19 cellular contexts compared by ENCODE assay signal in genomic region chr2:46862430-46862829, GRCh38. TPM values are rescaled to one million over a fixed set of nuclear protein-coding genes. Genes with fewer than 3 reads are reported as not detected.
DNase-seq lines count a peak whose midpoint lies in the region; FAIRE-seq and TF ChIP-seq lines count a peak whose summit lies in the region.
"Had no signal": no experiment of that assay in that cellular context is flagged by ENCODE, and none has a peak within 500 bp of the region (broad histone marks: within the 10 kb centered on the region; RNA-seq: fewer than 3 reads in every experiment).

No MANE protein-coding gene starts in this region.

- TF ChIP-seq CTCF in SK-N-SH (IDR thresholded peaks at IDR 0.05) (no peak), keratinocyte (optimal IDR thresholded peaks at IDR 0.05 in 1 of 3, IDR thresholded peaks at IDR 0.05 in 1 of 3, conservative IDR thresholded peaks at IDR 0.05 in 1 of 3; ENCODE audit: extremely low read depth in 1 of 3, insufficient read depth in 2 of 3, low read length in 3 of 3) (no peak), spleen (IDR thresholded peaks at IDR 0.05 in 8 of 11, conservative IDR thresholded peaks at IDR 0.05 in 3 of 11) (no peak)

- dilution Hi-C loops in keratinocyte (cut with MboI; ENCODE audit: extremely low pct_ligation_motif_present, low sequenced_read_pairs) = no loop called here

- H3K4me3 ChIP-seq in SK-N-SH (ENCODE audit: low read depth in 2 of 2, low read length in 1 of 2) (no peak overlapping the region), keratinocyte (ENCODE audit: control insufficient read depth in 2 of 3, extremely low read depth in 1 of 3, insufficient read depth in 2 of 3, low read depth in 1 of 3, low read length in 3 of 3) (no peak overlapping the region), spleen (no peak overlapping the region), SJCRH30 (no peak overlapping the region)

- H3K36me3 ChIP-seq in SK-N-SH (replicated peaks in 1 of 2; ENCODE audit: control insufficient read depth in 1 of 2, insufficient read depth in 2 of 2, low read length in 1 of 2) (no peaks in the 10 kb centered on the region), keratinocyte (ENCODE audit: control insufficient read depth in 2 of 2, extremely low read depth in 1 of 2, insufficient read depth in 2 of 2, low read length in 2 of 2) (no peaks in the 10 kb centered on the region), spleen (no peaks in the 10 kb centered on the region), SJCRH30 (no peaks in the 10 kb centered on the region)
- H3K36me3 ChIP-seq: BE2C had no signal

- H3K79me2 ChIP-seq in SK-N-SH (ENCODE audit: insufficient read depth) (no peaks in the 10 kb centered on the region), keratinocyte (ENCODE audit: control insufficient read depth, insufficient read depth, low read length) (no peaks in the 10 kb centered on the region)

- no peaks in the 10 kb centered on the region for H3K9me1 ChIP-seq in keratinocyte (ENCODE audit: control insufficient read depth, extremely low read depth, insufficient read depth, low read length)

- peaks cover 13 to 22% of the 10 kb centered on the region in 2 experiments; a peak in 3 of 4 replicates for H3K4me1 ChIP-seq in SK-N-SH (ENCODE audit: control insufficient read depth in 1 of 2, insufficient read depth in 2 of 2, low read depth in 1 of 2, low read length in 1 of 2)
- peaks cover 6% of the 10 kb centered on the region for H3K4me1 ChIP-seq in keratinocyte (ENCODE audit: control insufficient read depth, extremely low read depth, insufficient read depth, low read length)
- peaks cover 0 to 20% (median 12%) of the 10 kb centered on the region in 6 donors for H3K4me1 ChIP-seq in spleen
- H3K4me1 ChIP-seq in SJCRH30 = peaks cover 7% of the 10 kb centered on the region; the same call in 1 of the 2 replicates
- H3K4me1 ChIP-seq: BE2C had no signal

- POLR2A ChIA-PET in SK-N-SH (lab: Yijun Ruan, JAX) = no interaction called here

- CTCF ChIA-PET in SK-N-SH (lab: Yijun Ruan, JAX) = interaction anchor here (0.8 to 3.1 kb wide), 6 partner anchors 13 to 461 kb away, joined by 3 to 12 read pairs (median 6); no protein-coding TSS in a partner anchor

- no peak overlapping the region for H2AFZ ChIP-seq in SK-N-SH (ENCODE audit: low read depth)
- H2AFZ ChIP-seq in keratinocyte (ENCODE audit: control insufficient read depth, low read length) = no peak overlapping the region

- 56% methylated on average over 1 of the region's 1 CpG for WGBS in SK-N-SH (ENCODE audit: low lambda C conversion rate)
- WGBS in spleen, 5 donors = 67 to 93% (median 79%) methylated on average over 1 of the region's 1 CpG

- intact Hi-C loops in spleen (cut with DNase I; ENCODE audit: low total_unique reads) = no loop called here

- H3F3A ChIP-seq in SK-N-SH (replicated peaks; ENCODE audit: insufficient read depth) = peaks cover 19% of the 10 kb centered on the region

- peak overlapping the region in 1 of 2 experiments; percentile 46; a peak in 2 of 4 replicates for H3K27ac ChIP-seq in SK-N-SH (ENCODE audit: low read depth in 2 of 2, low read length in 1 of 2)
- H3K27ac ChIP-seq in keratinocyte (ENCODE audit: control insufficient read depth, insufficient read depth, low read length) = no peak overlapping the region
- peak overlapping the region in 7 of 8 donors; percentile 29 to 88 (median 54) for H3K27ac ChIP-seq in spleen
- no peak overlapping the region for H3K27ac ChIP-seq in SJCRH30
- H3K27ac ChIP-seq: 22Rv1 had no signal

- no peak for TF ChIP-seq RAD21 in SK-N-SH (IDR thresholded peaks at IDR 0.05; ENCODE audit: low read length)

- DNase-seq in NCI-H82 (lab: John Stamatoyannopoulos, UW) (peak; percentile 9), NCI-H82 treated with DMSO at 0.1 percent for 48 hours (lab: John Stamatoyannopoulos, UW; ENCODE audit: unreplicated experiment) (no peak), SK-N-SH (no peak), keratinocyte (ENCODE audit: low read depth, low spot score) (no peak), spleen (no peak), NCI-H1092 treated with DMSO at 0.1 percent for 48 hours (lab: John Stamatoyannopoulos, UW) (no peak), SJCRH30 (no peak), HCEC 1CT (no peak)
- DNase-seq: BE2C; Caco-2; CD4-positive, CD25-positive, alpha-beta regulatory T cell; GDM1; H9; NCI-H1436 treated with DMSO at 0.1 percent for 48 hours; NCI-H2081 treated with DMSO at 0.1 percent for 48 hours; OCI-M1; RPMI8226; SHP77 treated with DMSO at 0.1 percent for 48 hours had no signal

- TF ChIP-seq POLR2A in spleen (IDR thresholded peaks at IDR 0.05) = no peak

- TF ChIP-seq EP300 in SK-N-SH (IDR thresholded peaks at IDR 0.05; ENCODE audit: borderline replicate concordance in 1 of 2, low read depth in 1 of 2, low read length in 1 of 2) = no peak

- H3K27me3 ChIP-seq in SK-N-SH (ENCODE audit: insufficient read depth) = no peaks in the 10 kb centered on the region
- H3K27me3 ChIP-seq in keratinocyte (ENCODE audit: control insufficient read depth, extremely low read depth, insufficient read depth, low read length) = no peaks in the 10 kb centered on the region
- H3K27me3 ChIP-seq in spleen (replicated peaks in 1 of 7) = no peaks in the 10 kb centered on the region
- H3K27me3 ChIP-seq in SJCRH30 = no peaks in the 10 kb centered on the region
- H3K27me3 ChIP-seq: BE2C had no signal

- no peaks in the 10 kb centered on the region for H3K9me2 ChIP-seq in SK-N-SH

- peak; percentile 20 for FAIRE-seq in keratinocyte (lab: Jason Lieb, UNC)

- H3K4me2 ChIP-seq in SK-N-SH (no peak overlapping the region), keratinocyte (ENCODE audit: control insufficient read depth, extremely low read depth, insufficient read depth, low read depth, low read length) (no peak overlapping the region)

- H3K9ac ChIP-seq in SK-N-SH (peak overlapping the region; percentile 2; the same call in 1 of the 2 replicates), keratinocyte (ENCODE audit: control insufficient read depth, extremely low read depth, insufficient read depth, low read length) (no peak overlapping the region)

- H3K9me3 ChIP-seq in SK-N-SH (peaks cover 8% of the 10 kb centered on the region), keratinocyte (ENCODE audit: control insufficient read depth, low read depth, low read length) (peaks cover 3% of the 10 kb centered on the region), spleen (peaks cover 0 to 26% (median 23%) of the 10 kb centered on the region in 8 donors), SJCRH30 (replicated peaks) (peaks cover 9% of the 10 kb centered on the region)
- H3K9me3 ChIP-seq: BE2C had no signal

- H4K20me1 ChIP-seq in SK-N-SH (ENCODE audit: insufficient read depth) (no peaks in the 10 kb centered on the region), keratinocyte (ENCODE audit: control insufficient read depth, extremely low read depth, insufficient read depth, low read length) (no peaks in the 10 kb centered on the region)

TF ChIP-seq in SK-N-SH, 30 proteins besides CTCF, POLR2A, EP300 and RAD21:
- no peak for TF ChIP-seq FOXM1 (IDR thresholded peaks at IDR 0.05; ENCODE audit: low read depth)
- TF ChIP-seq JUND (IDR thresholded peaks at IDR 0.05) = no peak
- no peak for TF ChIP-seq NFIC (IDR thresholded peaks at IDR 0.05; ENCODE audit: borderline replicate concordance)
- TF ChIP-seq PBX3 (IDR thresholded peaks at IDR 0.05) = 0 out of 2 replicates have a peak, but pooled peaks have one; percentile 24

RNA-seq across cellular contexts. Expression of gene MCFD2, which starts 53.2 kb away (rescaled TPM):
- 88.2 and 123 TPM in 2 replicates for polyA plus RNA-seq in SK-N-SH (2012; rRNA removed)
- polyA plus RNA-seq in SK-N-SH (2012; cell fraction: cytosol; rRNA removed) = 123 and 126 TPM in 2 replicates
- 41.1 and 69.7 TPM in 2 replicates for polyA plus RNA-seq in SK-N-SH (2012; cell fraction: nucleus; rRNA removed)
- polyA plus RNA-seq in keratinocyte = 77.7 to 132 TPM (median 79.3 TPM) in 3 replicates
- polyA plus RNA-seq in keratinocyte (2011; ENCODE audit: low read depth) = 37.1 TPM
- polyA plus RNA-seq in keratinocyte (2011; cell fraction: cytosol; rRNA removed) = 47.2 and 86.9 TPM in 2 replicates
- polyA plus RNA-seq in keratinocyte (2011; cell fraction: nucleus; rRNA removed) = 66.7 and 79.6 TPM in 2 replicates
- polyA plus RNA-seq in keratinocyte (2012; ENCODE audit: low replicate concordance) = 32.9 and 72.5 TPM in 2 replicates
- polyA minus RNA-seq in keratinocyte = 67.9 to 134 TPM (median 90.8 TPM) in 3 replicates
- 61.0 TPM for polyA minus RNA-seq in keratinocyte (2011; cell fraction: cytosol; rRNA and poly(A)+ RNA removed)
- 59.9 and 90.0 TPM in 2 replicates for polyA minus RNA-seq in keratinocyte (2011; cell fraction: nucleus; rRNA and poly(A)+ RNA removed)
- 100 to 1,000 TPM in 1 of 7 donors, 10 to 100 TPM in 6; 53.4 to 112 (median 70.9) TPM for total RNA-seq in spleen
- 10 to 100 TPM; 10.3 to 22.3 (median 14.0) TPM for polyA plus RNA-seq in spleen
- total RNA-seq in SJCRH30 (2014; rRNA removed; shearing (Covaris generic)) = 109 and 113 TPM in 2 replicates

Comparison
In these comparisons a context has a peak if more than half of its experiments do, and no peak if none do; other contexts are left out.
1. H3K27ac ChIP-seq: peak in spleen (7 of 8); none in keratinocyte (single experiment) and SJCRH30 (single experiment).